30 cellular contexts compared by ENCODE assay signal in the genomic region with DNA sequence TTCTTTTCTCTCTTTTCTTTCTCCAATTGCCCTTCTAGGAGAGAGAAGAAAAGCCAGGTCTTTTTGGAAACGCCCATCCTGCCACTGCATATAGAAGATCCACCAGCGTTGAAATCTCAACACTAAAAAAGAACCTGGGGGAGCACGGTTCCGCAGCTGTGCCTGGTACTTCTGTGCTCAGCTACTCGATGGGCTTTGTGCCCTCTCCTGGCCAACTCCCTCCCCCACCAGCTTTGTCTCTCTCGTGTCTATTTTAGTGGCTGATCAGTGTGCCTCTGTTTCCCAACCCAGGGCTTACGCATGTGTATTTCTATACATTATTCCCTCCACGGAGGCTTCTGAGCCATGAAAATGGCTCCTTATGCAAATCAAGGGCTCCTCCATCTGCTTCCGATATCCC.
"Had no signal": no experiment of that assay in that cellular context is flagged by ENCODE, and none has a peak within 500 bp of the region (broad histone marks: within the 10 kb centered on the region; RNA-seq: fewer than 3 reads in every experiment).

No MANE protein-coding gene starts in this region.

- ATAC-seq: naive thymus-derived CD8-positive, alpha-beta T cell; natural killer cell treated with Interleukin-12 subunit alpha and Interleukin-12 subunit beta and Interleukin-15 and Interleukin-18, amount 100 ng/mL, for 72 hours; pancreas; right cardiac atrium; sciatic nerve; stimulated activated memory B cell treated with anti-CD40 and anti-IgM and Interleukin-4, amounts not matched to agents 10 μg/mL and 1 μg/mL and 100 μg/mL, for 72 hours; stimulated activated naive CD8-positive, alpha-beta T cell treated with anti-CD3 and anti-CD28 coated beads, Interleukin-15, amount 100 ng/mL, for 72 hours; stimulated activated naive CD8-positive, alpha-beta T cell treated with anti-CD3 and anti-CD28 coated beads, Interleukin-15, Interleukin-2, amounts not matched to agents 100 U/mL and 50 U/mL, for 24 hours; upper lobe of right lung had no signal

- H3K36me3 ChIP-seq: neutrophil, pancreas, prostate gland, spleen, suprapubic skin, tibial artery, transverse colon, upper lobe of right lung, vagina had no signal

- DNase-seq: naive B cell; naive thymus-derived CD8-positive, alpha-beta T cell; nephron progenitor cell; nucleus accumbens; retina; right cardiac atrium; spleen; stimulated activated CD4-positive, alpha-beta T cell treated with anti-CD3 and anti-CD28 coated beads, Interleukin-12 subunit alpha, Interleukin-12 subunit beta, amount 100 ng/mL, for 4 hours; stimulated activated CD4-positive, alpha-beta T cell treated with anti-CD3 and anti-CD28 coated beads, Interleukin-1b, Interleukin-23, amount 100 ng/mL, for 48 hours; stimulated activated CD4-positive, alpha-beta T cell treated with anti-CD3 and anti-CD28 coated beads, Interleukin-4, amount 100 ng/mL, for 1 hour; stimulated activated CD4-positive, alpha-beta T cell treated with anti-CD3 and anti-CD28 coated beads, Interleukin-4, amount 100 ng/mL, for 4 hours; stimulated activated CD8-positive, alpha-beta memory T cell treated with anti-CD3 and anti-CD28 coated beads, Interleukin-4, amount 100 ng/mL, for 48 hours; stimulated activated naive CD4-positive, alpha-beta T cell; stimulated activated naive CD8-positive, alpha-beta T cell treated with anti-CD3 and anti-CD28 coated beads, Interleukin-15, amount 100 ng/mL, for 72 hours; stimulated activated naive CD8-positive, alpha-beta T cell treated with anti-CD3 and anti-CD28 coated beads, Interleukin-15, Interleukin-2, amounts not matched to agents 100 U/mL and 50 U/mL, for 24 hours; substantia nigra; testis; tibial artery; transverse colon; upper lobe of right lung had no signal

- H3K4me2 ChIP-seq: smooth muscle cell had no signal

- H3K27ac ChIP-seq: neutrophil, pancreas, prostate gland, skin epidermis, spleen, suprapubic skin, testis, tibial artery, transverse colon, upper lobe of right lung, vagina had no signal

- H3K4me3 ChIP-seq: pancreas, prostate gland, skin epidermis, smooth muscle cell, spleen, suprapubic skin, testis, tibial artery, transverse colon, upper lobe of right lung, vagina had no signal

- H3K9me3 ChIP-seq: neutrophil, pancreas, prostate gland, spleen, suprapubic skin, testis, tibial artery, transverse colon, upper lobe of right lung, vagina had no signal

- H3K27me3 ChIP-seq: pancreas, testis, vagina had no signal

- H3K4me1 ChIP-seq: pancreas, prostate gland, spleen, suprapubic skin, testis, tibial artery, transverse colon, upper lobe of right lung, vagina had no signal
